Comparison of ENCODE assay signal across 11 cellular contexts in the genomic region with DNA sequence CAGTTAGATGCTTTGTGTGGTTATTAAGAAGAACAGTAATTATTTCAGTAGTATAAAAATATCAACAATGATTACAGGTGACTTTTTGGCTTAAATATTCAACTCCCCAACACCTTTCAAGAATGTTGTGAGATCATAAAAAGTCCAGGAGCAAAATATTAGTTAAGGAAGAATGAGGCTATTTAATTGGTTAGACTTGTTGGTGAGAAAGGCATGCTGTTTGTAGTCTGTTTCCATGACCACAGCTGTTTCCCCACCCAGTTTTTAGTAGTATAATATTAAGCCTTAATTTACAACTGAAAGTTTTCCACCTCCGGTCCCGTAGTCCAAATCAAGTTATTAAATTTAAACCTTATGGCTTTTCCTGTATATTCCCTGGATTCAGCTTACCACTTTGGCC.
DNase-seq lines count a peak whose midpoint lies in the region.
"Had no signal": no experiment of that assay in that cellular context is flagged by ENCODE, and none has a peak within 500 bp of the region (broad histone marks: within the 10 kb centered on the region; RNA-seq: fewer than 3 reads in every experiment).

No MANE protein-coding gene starts in this region.

- no peaks in the 10 kb centered on the region for H3K27me3 Mint-ChIP-seq in activated naive CD4-positive, alpha-beta T cell treated with anti-CD3 and anti-CD28 coated beads for 36 hours (ENCODE audit: low read depth)
- H3K27me3 Mint-ChIP-seq in activated CD4-positive, alpha-beta memory T cell treated with anti-CD3 and anti-CD28 coated beads, Interleukin-2, amount 10 ng/mL, durations not matched to agents 7 days and 5 days: no peaks in the 10 kb centered on the region

- WGBS in thymus: 87% methylated on average over 2 of the region's 2 CpGs

- peak overlapping the region; percentile 94 for H3K27ac Mint-ChIP-seq in activated naive CD4-positive, alpha-beta T cell treated with anti-CD3 and anti-CD28 coated beads for 36 hours
- H3K27ac Mint-ChIP-seq in activated CD4-positive, alpha-beta memory T cell treated with anti-CD3 and anti-CD28 coated beads, Interleukin-2, amount 10 ng/mL, durations not matched to agents 7 days and 5 days: peak overlapping the region; percentile 93

- H3K27ac ChIP-seq in thymus (ENCODE audit: low read depth): peak overlapping the region; percentile 94
- H3K27ac ChIP-seq in Karpas-422 (ENCODE audit: low read length): no peak overlapping the region
- no peak overlapping the region for H3K27ac ChIP-seq in SJCRH30

- no peaks in the 10 kb centered on the region for H3K27me3 ChIP-seq in thymus (ENCODE audit: control insufficient read depth, insufficient read depth)
- no peaks in the 10 kb centered on the region for H3K27me3 ChIP-seq in Karpas-422 (ENCODE audit: low read length)
- no peaks in the 10 kb centered on the region for H3K27me3 ChIP-seq in SJCRH30

- H3K4me3 ChIP-seq in thymus (ENCODE audit: low read length) (peak overlapping the region; percentile 30), Karpas-422 (ENCODE audit: low read length) (no peak overlapping the region), SJCRH30 (no peak overlapping the region)

- POLR2A ChIA-PET in activated CD4-positive, alpha-beta memory T cell treated with anti-CD3 and anti-CD28 coated beads, Interleukin-2, amount 10 ng/mL, durations not matched to agents 7 days and 5 days (lab: Charles Lee): interaction anchor here (0.9 to 18.6 kb wide), 6 partner anchors 9 to 85 kb away, joined by 4 to 1515 read pairs (median 18); no protein-coding TSS in a partner anchor

- CTCF ChIA-PET in activated naive CD4-positive, alpha-beta T cell treated with anti-CD3 and anti-CD28 coated beads for 36 hours (lab: Charles Lee): interaction anchor here (1.6 to 6.7 kb wide), 4 partner anchors 9 to 37 kb away, joined by 6 to 99 read pairs (median 11); no protein-coding TSS in a partner anchor
- CTCF ChIA-PET in activated CD4-positive, alpha-beta memory T cell treated with anti-CD3 and anti-CD28 coated beads, Interleukin-2, amount 10 ng/mL, durations not matched to agents 7 days and 5 days (lab: Charles Lee): interaction anchor here (1.5 to 3.0 kb wide), 5 partner anchors 8 to 37 kb away, joined by 4 to 69 read pairs (median 5); no protein-coding TSS in a partner anchor

- H3K9me3 ChIP-seq in thymus (ENCODE audit: control insufficient read depth): no peaks in the 10 kb centered on the region
- H3K9me3 ChIP-seq in Karpas-422 (ENCODE audit: low read length): no peaks in the 10 kb centered on the region
- no peaks in the 10 kb centered on the region for H3K9me3 ChIP-seq in SJCRH30 (replicated peaks)

- no peaks in the 10 kb centered on the region for H3K36me3 ChIP-seq in thymus (ENCODE audit: control insufficient read depth, insufficient read depth)
- no peaks in the 10 kb centered on the region for H3K36me3 ChIP-seq in Karpas-422 (ENCODE audit: insufficient read depth, low read length)
- H3K36me3 ChIP-seq in SJCRH30: peaks cover 4% of the 10 kb centered on the region; the same call in 1 of the 2 replicates

- no peaks in the 10 kb centered on the region for H3K36me3 Mint-ChIP-seq in activated naive CD4-positive, alpha-beta T cell treated with anti-CD3 and anti-CD28 coated beads for 36 hours (ENCODE audit: low read depth)
- no peaks in the 10 kb centered on the region for H3K36me3 Mint-ChIP-seq in activated CD4-positive, alpha-beta memory T cell treated with anti-CD3 and anti-CD28 coated beads, Interleukin-2, amount 10 ng/mL, durations not matched to agents 7 days and 5 days (ENCODE audit: low read depth)

- DNase-seq in activated naive CD4-positive, alpha-beta T cell treated with anti-CD3 and anti-CD28 coated beads for 36 hours: no peak
- DNase-seq in activated naive CD4-positive, alpha-beta T cell treated with anti-CD3 and anti-CD28 coated beads, Interleukin-2, amount 50 U/mL, for 16 hours: no peak
- DNase-seq in activated CD4-positive, alpha-beta memory T cell treated with anti-CD3 and anti-CD28 coated beads, Interleukin-2, amount 10 ng/mL, durations not matched to agents 7 days and 5 days: no peak
- DNase-seq in kidney tubule cell (ENCODE audit: low spot score) (peak; percentile 27), Karpas-422 (no peak), SJCRH30 (no peak)
- DNase-seq in stimulated activated CD4-positive, alpha-beta T cell treated with anti-CD3 and anti-CD28 coated beads, Interleukin-4, amount 100 ng/mL, for 24 hours: no peak
- DNase-seq: Calu3, left cardiac atrium, Right ventricle myocardium superior had no signal

- no peaks in the 10 kb centered on the region for H3K9me3 Mint-ChIP-seq in activated naive CD4-positive, alpha-beta T cell treated with anti-CD3 and anti-CD28 coated beads for 36 hours
- no peaks in the 10 kb centered on the region for H3K9me3 Mint-ChIP-seq in activated CD4-positive, alpha-beta memory T cell treated with anti-CD3 and anti-CD28 coated beads, Interleukin-2, amount 10 ng/mL, durations not matched to agents 7 days and 5 days

- peaks cover 88% of the 10 kb centered on the region for H3K4me1 Mint-ChIP-seq in activated naive CD4-positive, alpha-beta T cell treated with anti-CD3 and anti-CD28 coated beads for 36 hours (ENCODE audit: low read depth)
- peaks cover 92% of the 10 kb centered on the region for H3K4me1 Mint-ChIP-seq in activated CD4-positive, alpha-beta memory T cell treated with anti-CD3 and anti-CD28 coated beads, Interleukin-2, amount 10 ng/mL, durations not matched to agents 7 days and 5 days

- H3K4me3 Mint-ChIP-seq in activated naive CD4-positive, alpha-beta T cell treated with anti-CD3 and anti-CD28 coated beads for 36 hours: peak overlapping the region; percentile 77
- peak overlapping the region; percentile 62 for H3K4me3 Mint-ChIP-seq in activated CD4-positive, alpha-beta memory T cell treated with anti-CD3 and anti-CD28 coated beads, Interleukin-2, amount 10 ng/mL, durations not matched to agents 7 days and 5 days

- H2AFZ ChIP-seq in Karpas-422 (ENCODE audit: low read length): no peak overlapping the region

- H3K4me1 ChIP-seq in thymus (ENCODE audit: control insufficient read depth, insufficient read depth, low read length): peaks cover 64% of the 10 kb centered on the region
- H3K4me1 ChIP-seq in Karpas-422 (ENCODE audit: low read length): peaks cover under 1% of the 10 kb centered on the region; the same call in 1 of the 2 replicates
- peaks cover 12% of the 10 kb centered on the region for H3K4me1 ChIP-seq in SJCRH30

- intact Hi-C loops in activated naive CD4-positive, alpha-beta T cell treated with anti-CD3 and anti-CD28 coated beads for 36 hours (cut with micrococcal nuclease): loop anchor here (1.0 kb wide), 1 partner anchor 12 kb away; no protein-coding TSS in a partner anchor

- no peak overlapping the region for H3K9ac ChIP-seq in Karpas-422 (ENCODE audit: low read length)

- H4K20me1 ChIP-seq in Karpas-422 (ENCODE audit: insufficient read depth, low read depth, low read length): no peaks in the 10 kb centered on the region

- no peaks in the 10 kb centered on the region for H3K9me2 ChIP-seq in Karpas-422 (replicated peaks; ENCODE audit: insufficient read depth, low read length)

- H3K79me2 ChIP-seq in Karpas-422 (ENCODE audit: low read length): no peaks in the 10 kb centered on the region

- H3K4me2 ChIP-seq in Karpas-422 (ENCODE audit: low read depth, low read length, poor library complexity, severe bottlenecking): no peak overlapping the region
